25 cellular contexts compared by ENCODE assay signal in genomic region chr9:109535365-109535764, GRCh38. TPM values are rescaled to one million over a fixed set of nuclear protein-coding genes. Genes with fewer than 3 reads are reported as not detected.
"Had no signal": no experiment of that assay in that cellular context is flagged by ENCODE, and none has a peak within 500 bp of the region (broad histone marks: within the 10 kb centered on the region; RNA-seq: fewer than 3 reads in every experiment).

No MANE protein-coding gene starts in this region.

- H3K4me1 ChIP-seq: Peyer's patch, SJSA1 had no signal

- H3K9me3 ChIP-seq: Peyer's patch, SJSA1 had no signal

- DNase-seq: activated CD4-positive, alpha-beta memory T cell treated with anti-CD3 and anti-CD28 coated beads for 36 hours; activated CD4-positive, alpha-beta T cell treated with anti-CD3 and anti-CD28 coated beads, Interleukin-2, amount 10 ng/mL, durations not matched to agents 7 days and 5 days; activated CD4-positive, CD25-positive, alpha-beta regulatory T cell; activated gamma-delta T cell; activated naive CD4-positive, alpha-beta T cell treated with anti-CD3 and anti-CD28 coated beads for 36 hours; activated T-cell treated with anti-CD3 and anti-CD28 coated beads for 4 hours; activated T-cell treated with anti-CD3 and anti-CD28 coated beads, Interleukin-2, amount 50 U/mL, for 48 hours; amygdala; KG1; NCI-H1048; NCI-H146; NCI-H187 treated with DMSO at 0.1 percent for 48 hours; NCI-H2171; NCI-H2227 treated with DMSO at 0.1 percent for 48 hours; NCI-H446 treated with DMSO at 0.1 percent for 48 hours; NCI-H524 treated with DMSO at 0.1 percent for 48 hours; NCI-H748 treated with DMSO at 0.1 percent for 48 hours; Peyer's patch; SHP77; T-helper 17 cell; T-helper 9 cell had no signal

- H3K36me3 ChIP-seq: Peyer's patch, SJSA1 had no signal

- H3K27ac ChIP-seq: Peyer's patch, SJSA1, VCaP had no signal

- FAIRE-seq: astrocyte had no signal

- ATAC-seq: activated T-helper 17 cell treated with anti-CD3 and anti-CD28 coated beads, Interleukin-2, amount 50 U/mL, for 72 hours; T-helper 17 cell had no signal

- H3K4me3 ChIP-seq: Peyer's patch, SJSA1 had no signal

- H3K27me3 ChIP-seq: Peyer's patch had no signal

RNA-seq across cellular contexts. Expression of gene PTPN3, which starts 37.3 kb away (rescaled TPM):
- total RNA-seq: activated CD4-positive, alpha-beta T cell treated with anti-CD3 and anti-CD28 coated beads, Interleukin-2, amount 10 ng/mL, durations not matched to agents 7 days and 5 days; T-helper 17 cell had no signal
